ENCODE assay signal across 8 cellular contexts in the genomic region with DNA sequence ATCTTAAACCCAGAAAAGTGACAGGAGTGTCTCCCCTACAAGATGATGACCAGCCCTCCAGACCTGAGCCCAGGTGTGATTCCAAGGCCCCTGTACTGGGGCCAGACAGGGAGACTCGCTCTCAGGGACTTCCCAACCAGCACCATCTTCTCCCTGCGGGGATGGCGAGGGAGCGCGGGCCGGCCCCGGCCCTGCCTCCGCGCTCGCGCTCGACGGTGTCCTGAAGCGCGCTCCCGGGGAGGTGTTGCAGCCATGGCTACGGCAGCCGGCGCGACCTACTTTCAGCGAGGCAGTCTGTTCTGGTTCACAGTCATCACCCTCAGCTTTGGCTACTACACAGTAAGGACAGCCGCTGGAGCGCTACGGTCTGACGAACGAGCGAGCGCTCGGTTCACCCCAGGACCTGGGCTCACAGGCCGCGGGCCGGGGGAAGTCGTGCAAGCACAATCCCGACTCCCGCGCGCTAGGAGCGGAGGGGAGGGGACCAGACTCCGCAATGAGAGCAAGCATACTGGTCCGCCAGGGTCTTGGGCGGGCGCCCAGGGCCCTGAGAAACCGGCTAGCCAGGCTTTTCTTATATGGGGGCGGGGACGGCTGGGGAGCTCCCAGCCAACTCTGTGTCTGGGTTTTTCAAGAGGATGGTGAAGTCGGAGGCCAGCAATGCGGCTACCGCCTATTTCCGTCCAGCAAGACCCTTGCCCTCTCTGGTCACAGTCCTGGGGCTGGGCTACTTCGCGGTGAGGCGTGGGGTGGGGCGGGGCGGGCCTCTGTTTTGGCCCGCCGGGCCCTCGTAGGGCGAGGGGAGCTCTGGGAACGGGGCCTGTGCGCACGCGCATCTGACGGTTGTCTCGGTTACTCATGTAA. TPM values are rescaled to one million over a fixed set of nuclear protein-coding genes. Genes with fewer than 3 reads are reported as not detected.
DNase-seq lines count a peak whose midpoint lies in the region; ATAC-seq and TF ChIP-seq lines count a peak whose summit lies in the region.

A gene with protein sequence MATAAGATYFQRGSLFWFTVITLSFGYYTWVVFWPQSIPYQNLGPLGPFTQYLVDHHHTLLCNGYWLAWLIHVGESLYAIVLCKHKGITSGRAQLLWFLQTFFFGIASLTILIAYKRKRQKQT (plus strand): TSS at position 218 of the 864 bp plus-strand sequence. CDS start 35 bp downstream, at position 253.

- POLR2A ChIA-PET in OCI-LY7 (lab: Charles Lee): interaction anchor here (0.6 kb wide), 1 partner anchor 1101 kb away, joined by 3 read pairs; no protein-coding TSS in a partner anchor

- H3K4me1 ChIP-seq in OCI-LY7 (ENCODE audit: insufficient read depth, low read length, poor library complexity, severe bottlenecking) (no peaks in the 10 kb centered on the region), mononuclear cell (ENCODE audit: insufficient read depth, low read length) (peaks cover 18% of the 10 kb centered on the region)

- no peak within 1 kb of the TSS for H3K27ac ChIP-seq in OCI-LY7 (ENCODE audit: low read depth, low read length, poor library complexity, severe bottlenecking)

- TF ChIP-seq CTCF in Calu3 (IDR thresholded peaks at IDR 0.05; ENCODE audit: unreplicated experiment): no peak
- TF ChIP-seq CTCF in OCI-LY7 (conservative IDR thresholded peaks at IDR 0.05; ENCODE audit: low read length): no peak

- no peaks in the 10 kb centered on the region for H3K79me2 ChIP-seq in OCI-LY7 (ENCODE audit: insufficient read depth, low read depth, low read length)

- ATAC-seq in GM21390 (IDR thresholded peaks at IDR 0.05; ENCODE audit: unreplicated experiment): peak; percentile 92

- H3K27ac Mint-ChIP-seq in Calu3 (ENCODE audit: unreplicated experiment): peak within 1 kb of the TSS; percentile 73

- no peaks in the 10 kb centered on the region for H4K20me1 ChIP-seq in OCI-LY7 (ENCODE audit: insufficient read depth, low read length)

- H3K4me1 Mint-ChIP-seq in Calu3 (ENCODE audit: low read depth, unreplicated experiment): peaks cover 23% of the 10 kb centered on the region

- H3K9me3 ChIP-seq in OCI-LY7 (ENCODE audit: low read length): no peaks in the 10 kb centered on the region
- no peaks in the 10 kb centered on the region for H3K9me3 ChIP-seq in mononuclear cell (ENCODE audit: low read depth, low read length)

- H3K27me3 Mint-ChIP-seq in Calu3 (ENCODE audit: unreplicated experiment): no peaks in the 10 kb centered on the region

- no peaks in the 10 kb centered on the region for H3K27me3 ChIP-seq in mononuclear cell (ENCODE audit: insufficient read depth, low read length)

- H3K4me3 Mint-ChIP-seq in Calu3 (ENCODE audit: low read depth, unreplicated experiment): peak within 1 kb of the TSS; percentile 78

- peaks cover 20% of the 10 kb centered on the region for H3K36me3 Mint-ChIP-seq in Calu3 (ENCODE audit: insufficient read depth, unreplicated experiment)

- intact Hi-C loops in Calu3 (cut with micrococcal nuclease; ENCODE audit: unreplicated experiment): no loop called here
- intact Hi-C loops in OCI-LY7 (cut with micrococcal nuclease; ENCODE audit: unreplicated experiment): no loop called here

- no peaks in the 10 kb centered on the region for H3K9me3 Mint-ChIP-seq in Calu3 (ENCODE audit: low read depth, unreplicated experiment)

- no peaks in the 10 kb centered on the region for H3K36me3 ChIP-seq in OCI-LY7 (ENCODE audit: insufficient read depth, low read length)

- no peaks in the 10 kb centered on the region for H3K9me2 ChIP-seq in OCI-LY7 (ENCODE audit: insufficient read depth, low read length)

- no peak within 1 kb of the TSS; the same call in 1 of the 2 replicates for H2AFZ ChIP-seq in OCI-LY7 (ENCODE audit: low read length)

- peak within 1 kb of the TSS; percentile 34; the same call in 1 of the 2 replicates for H3K4me2 ChIP-seq in OCI-LY7 (ENCODE audit: low read length)

- DNase-seq in Calu3: peak; percentile 94
- DNase-seq in HUDEP-2 (lab: John Stamatoyannopoulos, UW; ENCODE audit: unreplicated experiment in 76 of 76): peak in 75 of 76 experiments; percentile 12 to 87 (median 75)
- no peak for DNase-seq in OCI-LY7 (ENCODE audit: low spot score)
- DNase-seq in activated T-cell treated with anti-CD3 and anti-CD28 coated beads for 1 hour (ENCODE audit: low read depth): peak; percentile 87
- peak; percentile 87 for DNase-seq in epidermal melanocyte (ENCODE audit: insufficient read length, low spot score)
- peak; percentile 82 to 87 for DNase-seq in stimulated activated CD8-positive, alpha-beta memory T cell treated with anti-CD3 and anti-CD28 coated beads, Interleukin-2, amount 100 ng/mL, for 48 hours (ENCODE audit: low read depth in 2 of 2)

- CTCF ChIA-PET in Calu3 (lab: Charles Lee): interaction anchor here (0.6 to 1.6 kb wide), 5 partner anchors 9 to 331 kb away, joined by 3 to 4 read pairs (median 3); no protein-coding TSS in a partner anchor
- CTCF ChIA-PET in OCI-LY7 (lab: Charles Lee; ENCODE audit: unreplicated experiment): no interaction called here

- BruUV-seq in Calu3 (replicated peaks; lab: Mats Ljungman, UMichigan): no TSS peak
- BruUV-seq in OCI-LY7 (replicated peaks; lab: Mats Ljungman, UMichigan): no TSS peak

- no peak within 1 kb of the TSS for H3K4me3 ChIP-seq in OCI-LY7 (ENCODE audit: low read depth, low read length, poor library complexity, severe bottlenecking)
- H3K4me3 ChIP-seq in mononuclear cell (ENCODE audit: low read length): peak within 1 kb of the TSS; percentile 91

RNA-seq across cellular contexts. Expression of the gene that starts here (rescaled TPM):
- 26.5 and 33.2 TPM in 2 replicates for total RNA-seq in Calu3 (2022)
- total RNA-seq in OCI-LY7 (2014; rRNA removed; shearing (Covaris generic)): not detected in 2 replicates
- not detected in 2 replicates for total RNA-seq in OCI-LY7 (2022)
- 3.0 TPM for total RNA-seq in mononuclear cell
